9 cellular contexts compared by ENCODE assay signal in genomic region chr2:190320696-190321095, GRCh38. TPM values are rescaled to one million over a fixed set of nuclear protein-coding genes. Genes with fewer than 3 reads are reported as not detected.
DNase-seq lines count a peak whose midpoint lies in the region; ATAC-seq, FAIRE-seq and TF ChIP-seq lines count a peak whose summit lies in the region.
"Had no signal": no experiment of that assay in that cellular context is flagged by ENCODE, and none has a peak within 500 bp of the region (broad histone marks: within the 10 kb centered on the region; RNA-seq: fewer than 3 reads in every experiment).

No MANE protein-coding gene starts in this region.

- CTCF ChIA-PET in K562 (lab: Yijun Ruan, JAX; ENCODE audit: low intra/inter-chr PET ratio): no interaction called here

- peaks cover 16% of the 10 kb centered on the region; the same call in 1 of the 2 replicates for H3F3A ChIP-seq in MM.1S (ENCODE audit: insufficient read depth, low read length)

- H4K20me1 ChIP-seq in MM.1S (ENCODE audit: insufficient read depth, low read length) (no peaks in the 10 kb centered on the region), K562 (replicated peaks; ENCODE audit: control insufficient read depth, insufficient read depth, low read length) (no peaks in the 10 kb centered on the region)

- peak overlapping the region; percentile 58 for H3K4me2 ChIP-seq in MM.1S (ENCODE audit: low read depth, low read length)
- H3K4me2 ChIP-seq in K562 (ENCODE audit: insufficient read depth, low read length): peak overlapping the region; percentile 66

- TF ChIP-seq CTCF in CD14-positive monocyte (IDR thresholded peaks at IDR 0.05) (no peak), MM.1S (IDR thresholded peaks at IDR 0.05; ENCODE audit: low read length) (no peak), K562 (IDR thresholded peaks at IDR 0.05 in 2 of 3, conservative IDR thresholded peaks at IDR 0.05 in 1 of 3; ENCODE audit: insufficient read depth in 2 of 3, low read depth in 1 of 3, low read length in 3 of 3) (no peak), pancreas (IDR thresholded peaks at IDR 0.05) (no peak)

- no peak overlapping the region for H3K4me3 Mint-ChIP-seq in CD14-positive monocyte

- ATAC-seq in K562 (no peak), pancreas (no peak), HG02840 (IDR thresholded peaks at IDR 0.05; ENCODE audit: low FRiP score, unreplicated experiment) (no peak)

- H3K4me1 Mint-ChIP-seq in CD14-positive monocyte: peaks cover 19% of the 10 kb centered on the region

- no TSS peak for BruUV-seq in K562 (replicated peaks; lab: Mats Ljungman, UMichigan)

- H3K9ac ChIP-seq in MM.1S (ENCODE audit: low read length): no peak overlapping the region
- H3K9ac ChIP-seq in K562 (ENCODE audit: insufficient read depth in 1 of 2, low read depth in 2 of 2, low read length in 2 of 2): peak overlapping the region in 1 of 2 experiments; percentile 52; a peak in 2 of 4 replicates

- H3K36me3 Mint-ChIP-seq in CD14-positive monocyte: no peaks in the 10 kb centered on the region

- H2AFZ ChIP-seq in MM.1S (ENCODE audit: low read length): peak overlapping the region; percentile 95
- H2AFZ ChIP-seq in K562 (ENCODE audit: low read depth, low read length): peak overlapping the region; percentile 95

- no peak for TF ChIP-seq POLR2A in K562 (conservative IDR thresholded peaks at IDR 0.05)

- H3K4me3 ChIP-seq in MM.1S (ENCODE audit: low read length) (peak overlapping the region; percentile 88), K562 (no peak overlapping the region), pancreas (no peak overlapping the region)

- no peaks in the 10 kb centered on the region for H3K9me3 Mint-ChIP-seq in CD14-positive monocyte

- no peak for TF ChIP-seq EP300 in K562 (IDR thresholded peaks at IDR 0.05; ENCODE audit: low read length)

- H3K79me2 ChIP-seq in MM.1S (ENCODE audit: low read length) (peaks cover 28% of the 10 kb centered on the region), K562 (ENCODE audit: control insufficient read depth, insufficient read depth, low read length) (peaks cover 35% of the 10 kb centered on the region)

- H3K27me3 Mint-ChIP-seq in CD14-positive monocyte (ENCODE audit: low read depth in 3 of 3): peaks cover 0 to 1% (median 0%) of the 10 kb centered on the region in 3 donors

- H3K9me3 ChIP-seq in MM.1S (replicated peaks; ENCODE audit: insufficient read depth, low read length): no peaks in the 10 kb centered on the region
- H3K9me3 ChIP-seq in K562 (replicated peaks; ENCODE audit: control insufficient read depth, insufficient read depth, low read depth, low read length): no peaks in the 10 kb centered on the region
- no peaks in the 10 kb centered on the region for H3K9me3 ChIP-seq in pancreas

- POLR2A ChIA-PET in K562 (lab: Yijun Ruan, JAX): no interaction called here

- in situ Hi-C loops in K562 (cut with MboI): no loop called here

- H3K27ac ChIP-seq in MM.1S (ENCODE audit: low read length) (no peak overlapping the region; the same call in 1 of the 2 replicates), K562 (ENCODE audit: extremely low read depth, low read depth, low read length) (peak overlapping the region; percentile 52), pancreas (peak overlapping the region in 3 of 4 donors; percentile 80 to 98 (median 98))

- H3K9me2 ChIP-seq in MM.1S (replicated peaks; ENCODE audit: insufficient read depth, low read length): no peaks in the 10 kb centered on the region

- H3K36me3 ChIP-seq in MM.1S (replicated peaks; ENCODE audit: insufficient read depth, low read length) (no peaks in the 10 kb centered on the region), K562 (ENCODE audit: control insufficient read depth, insufficient read depth, low read length) (peaks cover 7% of the 10 kb centered on the region; the same call in 1 of the 3 replicates), pancreas (no peaks in the 10 kb centered on the region)

- no peaks in the 10 kb centered on the region for H3K9me1 ChIP-seq in K562 (ENCODE audit: control insufficient read depth, insufficient read depth, low read length)

- FAIRE-seq in K562 (lab: Jason Lieb, UNC): peak; percentile 70
- no peak for FAIRE-seq in pancreas (lab: Jason Lieb, UNC)

- peak overlapping the region in 4 of 7 donors; percentile 11 to 96 (median 20) for H3K27ac Mint-ChIP-seq in CD14-positive monocyte

- no peak for TF ChIP-seq RAD21 in K562 (CRISPR knock-in tag; conservative IDR thresholded peaks at IDR 0.05 in 1 of 2, IDR thresholded peaks at IDR 0.05 in 1 of 2)

- 12% methylated on average over 3 of the region's 4 CpGs for WGBS in K562 (ENCODE audit: insufficient coverage, low coverage, missing lambda C conversion rate)
- WGBS in pancreas, 2 donors: 84 to 85% methylated on average over 4 of the region's 4 CpGs

- H3K27me3 ChIP-seq in MM.1S (replicated peaks; ENCODE audit: insufficient read depth, low read length) (no peaks in the 10 kb centered on the region), K562 (ENCODE audit: control insufficient read depth in 2 of 2, insufficient read depth in 2 of 2, low read length in 2 of 2) (no peaks in the 10 kb centered on the region), pancreas (no peaks in the 10 kb centered on the region)

- no peak for DNase-seq in CD14-positive monocyte (ENCODE audit: low spot score)
- no peak for DNase-seq in MM.1S
- DNase-seq in K562 (ENCODE audit: extremely low read depth in 1 of 4, low spot score in 3 of 4): peak in 1 of 4 experiments; percentile 50
- no peak for DNase-seq in pancreas
- no peak for DNase-seq in UCSD-AML1 (lab: John Stamatoyannopoulos, UW; ENCODE audit: unreplicated experiment)
- no peak for DNase-seq in anterior cingulate cortex (lab: John Stamatoyannopoulos, UW)
- no peak for DNase-seq in islet precursor cell
- DNase-seq: DMS53 had no signal

- intact Hi-C loops in CD14-positive monocyte (cut with micrococcal nuclease): no loop called here
- intact Hi-C loops in K562 (cut with micrococcal nuclease): no loop called here
- intact Hi-C loops in pancreas (cut with DNase I): no loop called here

- H3K4me1 ChIP-seq in MM.1S (ENCODE audit: low read length) (peaks cover 23% of the 10 kb centered on the region), K562 (replicated peaks in 1 of 2; ENCODE audit: control insufficient read depth in 2 of 2, insufficient read depth in 2 of 2, low read length in 2 of 2) (peaks cover 0 to 12% of the 10 kb centered on the region in 2 experiments; a peak in 3 of 5 replicates), pancreas (peaks cover 0 to 17% (median 16%) of the 10 kb centered on the region in 3 donors)

TF ChIP-seq in K562, 482 proteins besides CTCF, POLR2A, EP300 and RAD21 (continues in another document):
- TF ChIP-seq ZNF140 (CRISPR knock-in tag; IDR thresholded peaks at IDR 0.05) (no peak), ZZZ3 (IDR thresholded peaks at IDR 0.05) (no peak), FOSL1 (tag; conservative IDR thresholded peaks at IDR 0.05) (0 out of 2 replicates have a peak, but pooled peaks have one; percentile 13), NCOR1 (IDR thresholded peaks at IDR 0.05) (no peak), ZNF668 (CRISPR knock-in tag; IDR thresholded peaks at IDR 0.05) (no peak)

RNA-seq across cellular contexts. Expression of gene HIBCH, which starts 1.1 kb away (rescaled TPM):
- polyA plus RNA-seq in CD14-positive monocyte: 1 to 10 TPM; 7.3 to 8.2 TPM
- total RNA-seq in K562 (2011; cell fraction: chromatin; rRNA removed; ENCODE audit: low replicate concordance): 22.5 and 54.1 TPM in 2 replicates
- total RNA-seq in K562 (2011; cell fraction: nucleolus; rRNA removed): 14.1 and 19.7 TPM in 2 replicates
- 31.6 and 50.0 TPM in 2 replicates for total RNA-seq in K562 (2011; cell fraction: nucleoplasm; rRNA removed)
- 14.9 and 17.0 TPM in 2 replicates for total RNA-seq in K562 (2014; rRNA removed)
- 31.9 and 34.5 TPM in 2 replicates for total RNA-seq in K562 (2014; rRNA removed; fragmentation: Illumina TruSeq; extraction: Trizol)
- 20.7 and 24.6 TPM in 2 replicates for total RNA-seq in K562 (2015; rRNA removed; fragmentation: Illumina TruSeq; extraction: Trizol)
- 25.9 and 28.3 TPM in 2 replicates for total RNA-seq in K562 (2021)
- 21.5 and 36.3 TPM in 2 replicates for polyA plus RNA-seq in K562 (2011; rRNA removed)
- 2.8 and 5.5 TPM in 2 replicates for polyA plus RNA-seq in K562 (2011; cell fraction: cytosol; rRNA removed)
- polyA plus RNA-seq in K562 (2011; cell fraction: nucleus; rRNA removed): 17.5 and 21.0 TPM in 2 replicates
- 16.8 and 28.2 TPM in 2 replicates for polyA plus RNA-seq in K562 (2012)
- polyA plus RNA-seq in K562 (2014; fragmentation: Illumina TruSeq; extraction: Trizol): 25.4 and 25.6 TPM in 2 replicates
- polyA plus RNA-seq in K562 (2014; fragmentation: Nextera tagmentation; extraction: Ambion mirVana): 10 to 100 TPM; 52.8 to 65.4 TPM
- polyA plus RNA-seq in K562 (2014; rRNA removed): 24.0 and 26.1 TPM in 2 replicates
- 28.5 and 33.6 TPM in 2 replicates for polyA minus RNA-seq in K562 (2011; rRNA and poly(A)+ RNA removed)
- polyA minus RNA-seq in K562 (2011; cell fraction: cytosol; rRNA and poly(A)+ RNA removed): 8.1 and 10.1 TPM in 2 replicates
- 20.9 and 30.0 TPM in 2 replicates for polyA minus RNA-seq in K562 (2011; cell fraction: nucleus; rRNA and poly(A)+ RNA removed)
- 10 to 100 TPM; 17.6 to 29.3 (median 22.6) TPM for total RNA-seq in pancreas
- 10 to 100 TPM in 1 of 2 donors, 1 to 10 TPM in 1; 7.6 to 14.3 TPM for polyA plus RNA-seq in pancreas

RNA-seq across cellular contexts. Expression of gene INPP1, which starts 22.7 kb away (rescaled TPM):
- 10 to 100 TPM; 13.3 to 17.8 TPM for polyA plus RNA-seq in CD14-positive monocyte
- total RNA-seq in K562 (2011; cell fraction: chromatin; rRNA removed; ENCODE audit: low replicate concordance): 3.1 and 5.7 TPM in 2 replicates
- total RNA-seq in K562 (2011; cell fraction: nucleolus; rRNA removed): 1.5 and 2.2 TPM in 2 replicates
- total RNA-seq in K562 (2011; cell fraction: nucleoplasm; rRNA removed): 2.9 and 4.4 TPM in 2 replicates
- total RNA-seq in K562 (2014; rRNA removed): 3.1 and 11.8 TPM in 2 replicates
- total RNA-seq in K562 (2014; rRNA removed; fragmentation: Illumina TruSeq; extraction: Trizol): 6.6 and 6.7 TPM in 2 replicates
- total RNA-seq in K562 (2015; rRNA removed; fragmentation: Illumina TruSeq; extraction: Trizol): 3.3 and 4.5 TPM in 2 replicates
- total RNA-seq in K562 (2021): 5.0 and 5.3 TPM in 2 replicates
- polyA plus RNA-seq in K562 (2011; rRNA removed): 2.5 and 9.9 TPM in 2 replicates
- 1.6 and 4.4 TPM in 2 replicates for polyA plus RNA-seq in K562 (2011; cell fraction: cytosol; rRNA removed)
- 3.6 and 10.5 TPM in 2 replicates for polyA plus RNA-seq in K562 (2011; cell fraction: nucleus; rRNA removed)
- 3.2 and 6.0 TPM in 2 replicates for polyA plus RNA-seq in K562 (2012)
- 6.5 and 7.7 TPM in 2 replicates for polyA plus RNA-seq in K562 (2014; fragmentation: Illumina TruSeq; extraction: Trizol)
- polyA plus RNA-seq in K562 (2014; fragmentation: Nextera tagmentation; extraction: Ambion mirVana): 1 to 10 TPM; 3.7 to 6.1 TPM
- 6.3 and 7.7 TPM in 2 replicates for polyA plus RNA-seq in K562 (2014; rRNA removed)
- 1.9 and 8.7 TPM in 2 replicates for polyA minus RNA-seq in K562 (2011; rRNA and poly(A)+ RNA removed)
- polyA minus RNA-seq in K562 (2011; cell fraction: cytosol; rRNA and poly(A)+ RNA removed): 1.6 and 3.5 TPM in 2 replicates
- 0.67 and 2.8 TPM in 2 replicates for polyA minus RNA-seq in K562 (2011; cell fraction: nucleus; rRNA and poly(A)+ RNA removed)
- total RNA-seq in pancreas: 10 to 100 TPM; 11.5 to 19.8 (median 14.6) TPM
- 10 to 100 TPM; 17.8 to 31.0 TPM for polyA plus RNA-seq in pancreas
